In the genomic region with DNA sequence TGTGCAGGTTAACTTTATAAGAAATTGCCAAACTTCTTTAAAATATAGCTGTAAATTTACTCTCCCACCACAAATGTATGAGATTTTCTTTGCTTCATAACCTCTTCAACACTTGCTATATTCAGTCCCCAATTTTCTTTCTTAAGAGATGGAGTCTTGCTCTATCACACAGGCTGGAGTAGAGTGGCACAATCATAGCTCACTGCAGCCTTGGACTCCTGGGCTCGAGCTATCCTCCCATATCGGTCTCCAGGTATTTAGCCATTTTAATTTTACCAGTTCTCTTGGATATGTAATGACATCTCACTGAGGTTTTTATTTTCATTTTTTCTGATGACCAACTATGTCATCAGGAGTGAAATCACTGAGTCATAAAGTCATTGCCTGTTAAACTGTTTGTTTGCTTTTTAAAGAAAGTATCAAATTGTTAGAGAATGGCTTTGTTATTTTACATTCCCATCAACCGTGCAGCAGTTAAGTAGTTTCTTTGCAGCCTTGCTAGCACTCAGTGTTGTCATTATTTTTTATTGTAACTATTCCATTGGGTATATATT, we compare ENCODE assay signal across 7 cellular contexts. TPM values are rescaled to one million over a fixed set of nuclear protein-coding genes. Genes with fewer than 3 reads are reported as not detected.
DNase-seq lines count a peak whose midpoint lies in the region; ATAC-seq and TF ChIP-seq lines count a peak whose summit lies in the region.
"Not testable (repeated sequence)": the region's sequence is repeated elsewhere in the genome, so short reads cannot be mapped to it uniquely, and the experiment has no call there.

No MANE protein-coding gene starts in this region.

- not testable (repeated sequence) for H3K27me3 Mint-ChIP-seq in Calu3 (ENCODE audit: unreplicated experiment); T-helper 17 cell; activated naive CD4-positive, alpha-beta T cell treated with anti-CD3 and anti-CD28 coated beads, Interleukin-2, amount 10 ng/mL, durations not matched to agents 7 days and 5 days; glutamatergic neuron (ENCODE audit: unreplicated experiment); neural progenitor cell (ENCODE audit: insufficient read depth, low read depth)

- H3K27ac ChIP-seq in neural progenitor cell, result not testable (repeated sequence)

- intact Hi-C loops in Calu3 (cut with micrococcal nuclease; ENCODE audit: unreplicated experiment), result not testable (repeated sequence)

- peaks cover 23% of the 10 kb centered on the region for H3K4me1 Mint-ChIP-seq in Calu3 (ENCODE audit: low read depth, unreplicated experiment)
- H3K4me1 Mint-ChIP-seq in T-helper 17 cell, result peaks cover 12% of the 10 kb centered on the region
- H3K4me1 Mint-ChIP-seq in activated naive CD4-positive, alpha-beta T cell treated with anti-CD3 and anti-CD28 coated beads, Interleukin-2, amount 10 ng/mL, durations not matched to agents 7 days and 5 days, result peaks cover 19% of the 10 kb centered on the region
- H3K4me1 Mint-ChIP-seq in glutamatergic neuron (ENCODE audit: low read depth, unreplicated experiment), result not testable (repeated sequence)
- peaks cover 10% of the 10 kb centered on the region for H3K4me1 Mint-ChIP-seq in neural progenitor cell

- TF ChIP-seq CTCF in Calu3 (IDR thresholded peaks at IDR 0.05; ENCODE audit: unreplicated experiment); choroid plexus epithelial cell (conservative IDR thresholded peaks at IDR 0.05; ENCODE audit: low read depth, low read length); glutamatergic neuron (IDR thresholded peaks at IDR 0.05; ENCODE audit: partially characterized antibody, unreplicated experiment); neural progenitor cell (IDR thresholded peaks at IDR 0.05): not testable (repeated sequence)

- not testable (repeated sequence) for H3F3A ChIP-seq in neural progenitor cell (ENCODE audit: low read depth)

- H3K9ac ChIP-seq in neural progenitor cell, result not testable (repeated sequence)

- DNase-seq in Calu3; T-helper 17 cell; activated naive CD4-positive, alpha-beta T cell treated with anti-CD3 and anti-CD28 coated beads, Interleukin-2, amount 10 ng/mL, durations not matched to agents 7 days and 5 days; glutamatergic neuron; neural progenitor cell (ENCODE audit: low spot score): not testable (repeated sequence)
- DNase-seq in LHCN-M2 (ENCODE audit: low read depth) (peak; percentile 30), choroid plexus epithelial cell (ENCODE audit: low read depth) (peak; percentile 6)

- not testable (repeated sequence) for H3K27me3 ChIP-seq in neural progenitor cell

- not testable (repeated sequence) for H3K9me3 ChIP-seq in T-helper 17 cell (ENCODE audit: control insufficient read depth, low read length, poor library complexity, severe bottlenecking); neural progenitor cell (ENCODE audit: low read depth)

- peaks cover 28% of the 10 kb centered on the region for H3K36me3 Mint-ChIP-seq in Calu3 (ENCODE audit: insufficient read depth, unreplicated experiment)
- not testable (repeated sequence) for H3K36me3 Mint-ChIP-seq in T-helper 17 cell (ENCODE audit: low read depth); activated naive CD4-positive, alpha-beta T cell treated with anti-CD3 and anti-CD28 coated beads, Interleukin-2, amount 10 ng/mL, durations not matched to agents 7 days and 5 days; glutamatergic neuron (ENCODE audit: unreplicated experiment); neural progenitor cell

- H3K9me3 Mint-ChIP-seq in Calu3 (ENCODE audit: low read depth, unreplicated experiment); activated naive CD4-positive, alpha-beta T cell treated with anti-CD3 and anti-CD28 coated beads, Interleukin-2, amount 10 ng/mL, durations not matched to agents 7 days and 5 days; glutamatergic neuron (ENCODE audit: unreplicated experiment); neural progenitor cell: not testable (repeated sequence)

- H3K4me1 ChIP-seq in neural progenitor cell, result not testable (repeated sequence)

- H3K27ac Mint-ChIP-seq in Calu3 (ENCODE audit: unreplicated experiment), result peak overlapping the region; percentile 28
- H3K27ac Mint-ChIP-seq in T-helper 17 cell; activated naive CD4-positive, alpha-beta T cell treated with anti-CD3 and anti-CD28 coated beads, Interleukin-2, amount 10 ng/mL, durations not matched to agents 7 days and 5 days; glutamatergic neuron (ENCODE audit: unreplicated experiment); neural progenitor cell: not testable (repeated sequence)

- H3K4me3 Mint-ChIP-seq in Calu3 (ENCODE audit: low read depth, unreplicated experiment), result peak overlapping the region; percentile 51
- peak overlapping the region; percentile 65 for H3K4me3 Mint-ChIP-seq in T-helper 17 cell
- peak overlapping the region; percentile 31 for H3K4me3 Mint-ChIP-seq in activated naive CD4-positive, alpha-beta T cell treated with anti-CD3 and anti-CD28 coated beads, Interleukin-2, amount 10 ng/mL, durations not matched to agents 7 days and 5 days
- H3K4me3 Mint-ChIP-seq in glutamatergic neuron (ENCODE audit: unreplicated experiment), result peak overlapping the region; percentile 59
- H3K4me3 Mint-ChIP-seq in neural progenitor cell, result peak overlapping the region; percentile 64

- H3K4me2 ChIP-seq in neural progenitor cell, result peak overlapping the region; percentile 14

- H3K4me3 ChIP-seq in choroid plexus epithelial cell (ENCODE audit: low read depth, low read length); neural progenitor cell: not testable (repeated sequence)

- H4K20me1 ChIP-seq in neural progenitor cell (ENCODE audit: low read depth), result peaks cover 18% of the 10 kb centered on the region

- H3K79me2 ChIP-seq in neural progenitor cell (ENCODE audit: low read depth), result peaks cover 31% of the 10 kb centered on the region

- ATAC-seq in T-helper 17 cell, result not testable (repeated sequence)

- CTCF ChIA-PET in Calu3 (lab: Charles Lee); activated naive CD4-positive, alpha-beta T cell treated with anti-CD3 and anti-CD28 coated beads, Interleukin-2, amount 10 ng/mL, durations not matched to agents 7 days and 5 days (lab: Charles Lee): not testable (repeated sequence)

- not testable (repeated sequence) for H2AFZ ChIP-seq in neural progenitor cell (replicated peaks)

- BruUV-seq in Calu3 (replicated peaks; lab: Mats Ljungman, UMichigan), result not testable (repeated sequence)

- not testable (repeated sequence) for H3K36me3 ChIP-seq in neural progenitor cell

RNA-seq across cellular contexts. Expression of gene NUTM2D, which starts 17.2 kb away (rescaled TPM):
- total RNA-seq in Calu3 (2022) (2.4 and 3.8 TPM in 2 replicates), LHCN-M2 (2014; rRNA removed) (0.90 and 1.4 TPM in 2 replicates), T-helper 17 cell (1 to 10 TPM; 1.6 to 2.3 TPM), glutamatergic neuron (ENCODE audit: unreplicated experiment) (11.3 TPM), neural progenitor cell (ENCODE audit: low replicate concordance) (3.4 and 4.1 TPM in 2 replicates)
- 1.1 TPM for polyA plus RNA-seq in LHCN-M2 (2012)
